8 cellular contexts compared by ENCODE assay signal in the genomic region with DNA sequence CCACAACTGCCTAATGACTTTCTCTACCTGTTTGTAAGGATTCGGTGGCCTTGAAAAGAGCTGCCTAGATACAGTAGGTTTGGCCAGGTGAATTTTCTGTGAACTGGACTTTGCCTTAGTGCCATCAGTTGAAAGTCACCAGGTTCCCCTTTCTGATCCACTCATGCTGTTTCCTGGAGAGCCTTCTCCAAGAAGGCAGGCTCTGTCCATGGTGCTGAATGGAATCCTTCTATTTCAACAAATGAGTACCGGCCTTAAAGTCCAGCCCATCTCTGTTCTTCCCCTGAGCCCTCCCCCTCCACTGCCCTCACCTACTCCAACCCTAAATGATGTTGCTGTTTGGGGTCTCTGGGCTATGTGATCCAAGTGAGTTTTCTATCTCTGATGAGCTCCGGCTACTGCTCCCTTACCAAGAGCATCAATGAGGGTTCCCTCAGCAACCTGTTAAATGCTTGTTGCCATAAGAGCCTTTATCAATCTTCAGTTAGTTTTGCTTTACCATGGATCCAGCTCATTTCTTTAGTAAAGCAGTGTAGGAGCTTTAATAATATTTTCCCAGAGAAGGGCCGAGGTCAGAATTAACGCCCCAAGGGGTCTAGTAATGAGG.
DNase-seq lines count a peak whose midpoint lies in the region; ATAC-seq and TF ChIP-seq lines count a peak whose summit lies in the region.

No MANE protein-coding gene starts in this region.

- H3K27ac ChIP-seq in left lung (no peak overlapping the region), WERI-Rb-1 (no peak overlapping the region)

- H3K27ac Mint-ChIP-seq in T-helper 2 cell treated with Interferon-gamma antibody and Interleukin-4, amounts not matched to agents 5 μg/mL and 100 μg/mL, for 36 hours: no peak overlapping the region

- no peaks in the 10 kb centered on the region for H3K27me3 Mint-ChIP-seq in T-helper 2 cell treated with Interferon-gamma antibody and Interleukin-4, amounts not matched to agents 5 μg/mL and 100 μg/mL, for 36 hours (ENCODE audit: low read depth)

- H3K4me3 Mint-ChIP-seq in T-helper 2 cell treated with Interferon-gamma antibody and Interleukin-4, amounts not matched to agents 5 μg/mL and 100 μg/mL, for 36 hours: no peak overlapping the region

- ATAC-seq in left lung: peak; percentile 64
- ATAC-seq in left ventricle myocardium superior: no peak

- TF ChIP-seq CTCF in left lung (IDR thresholded peaks at IDR 0.05): no peak
- no peak for TF ChIP-seq CTCF in WERI-Rb-1 (IDR thresholded peaks at IDR 0.05; ENCODE audit: low read depth, low read length)

- no peaks in the 10 kb centered on the region for H3K9me3 Mint-ChIP-seq in T-helper 2 cell treated with Interferon-gamma antibody and Interleukin-4, amounts not matched to agents 5 μg/mL and 100 μg/mL, for 36 hours

- H3K27me3 ChIP-seq in left lung (peaks cover 0 to 47% of the 10 kb centered on the region in 2 donors), WERI-Rb-1 (ENCODE audit: insufficient read depth, low read depth, severe bottlenecking) (no peaks in the 10 kb centered on the region)

- peak; percentile 46 for DNase-seq in Daoy (ENCODE audit: low read depth)
- peak; percentile 30 for DNase-seq in KG1 (lab: John Stamatoyannopoulos, UW)
- DNase-seq in amniotic epithelial cell (ENCODE audit: low read depth): peak; percentile 45
- no peak for DNase-seq in left lung
- no peak for DNase-seq in WERI-Rb-1
- DNase-seq in NCI-H69 (lab: John Stamatoyannopoulos, UW): no peak
- DNase-seq in left ventricle myocardium superior: no peak
- no peak for DNase-seq in T-helper 2 cell treated with Interferon-gamma antibody and Interleukin-4, amounts not matched to agents 5 μg/mL and 100 μg/mL, for 36 hours (ENCODE audit: low spot score)

- peaks cover 3% of the 10 kb centered on the region for H3K4me1 Mint-ChIP-seq in T-helper 2 cell treated with Interferon-gamma antibody and Interleukin-4, amounts not matched to agents 5 μg/mL and 100 μg/mL, for 36 hours (ENCODE audit: low read depth)

- H3K9me3 ChIP-seq in left lung (no peaks in the 10 kb centered on the region), WERI-Rb-1 (ENCODE audit: severe bottlenecking) (no peaks in the 10 kb centered on the region)

- no peaks in the 10 kb centered on the region for H3K36me3 Mint-ChIP-seq in T-helper 2 cell treated with Interferon-gamma antibody and Interleukin-4, amounts not matched to agents 5 μg/mL and 100 μg/mL, for 36 hours (ENCODE audit: low read depth)

- no peaks in the 10 kb centered on the region for H3K36me3 ChIP-seq in left lung
- H3K36me3 ChIP-seq in WERI-Rb-1: no peaks in the 10 kb centered on the region

- H3K4me3 ChIP-seq in left lung (no peak overlapping the region), WERI-Rb-1 (ENCODE audit: low read depth, low read length) (no peak overlapping the region)

- H3K4me1 ChIP-seq in left lung: no peaks in the 10 kb centered on the region

- intact Hi-C loops in left lung (cut with DNase I): no loop called here
- intact Hi-C loops in left ventricle myocardium superior (cut with micrococcal nuclease): no loop called here

Comparison
In these comparisons a context has a peak if more than half of its experiments do, and no peak if none do; other contexts are left out.
1. DNase-seq: peak in Daoy (single experiment), KG1 (single experiment) and amniotic epithelial cell (single experiment); none in left lung (0 of 2), WERI-Rb-1 (single experiment), NCI-H69 (single experiment), left ventricle myocardium superior (single experiment) and T-helper 2 cell treated with Interferon-gamma antibody and Interleukin-4, amounts not matched to agents 5 μg/mL and 100 μg/mL, for 36 hours (single experiment).